Comparison of ENCODE assay signal across 11 cellular contexts in genomic region chr2:230423851-230424458, GRCh38. TPM values are rescaled to one million over a fixed set of nuclear protein-coding genes. Genes with fewer than 3 reads are reported as not detected.
DNase-seq lines count a peak whose midpoint lies in the region; ATAC-seq lines count a peak whose summit lies in the region.
"Had no signal": no experiment of that assay in that cellular context is flagged by ENCODE, and none has a peak within 500 bp of the region (broad histone marks: within the 10 kb centered on the region; RNA-seq: fewer than 3 reads in every experiment).

No MANE protein-coding gene starts in this region.

- peaks cover 77% of the 10 kb centered on the region for H3K36me3 Mint-ChIP-seq in activated CD4-positive, alpha-beta T cell treated with anti-CD3 and anti-CD28 coated beads, Interleukin-2, amount 10 ng/mL, durations not matched to agents 24 days and 14 days (ENCODE audit: low read depth)
- peaks cover 75% of the 10 kb centered on the region for H3K36me3 Mint-ChIP-seq in activated naive CD8-positive, alpha-beta T cell treated with anti-CD3 and anti-CD28 coated beads, Interleukin-2, amount 10 ng/mL, durations not matched to agents 7 days and 5 days
- peaks cover 64 to 80% of the 10 kb centered on the region in 2 donors for H3K36me3 Mint-ChIP-seq in stimulated activated naive B cell treated with anti-CD40 and anti-IgM and Interleukin-4, amounts not matched to agents 10 μg/mL and 1 μg/mL and 100 μg/mL, for 72 hours

- peak overlapping the region; percentile 70 for H3K27ac Mint-ChIP-seq in activated CD4-positive, alpha-beta T cell treated with anti-CD3 and anti-CD28 coated beads, Interleukin-2, amount 10 ng/mL, durations not matched to agents 24 days and 14 days
- peak overlapping the region; percentile 2 for H3K27ac Mint-ChIP-seq in activated naive CD8-positive, alpha-beta T cell treated with anti-CD3 and anti-CD28 coated beads, Interleukin-2, amount 10 ng/mL, durations not matched to agents 7 days and 5 days
- peak overlapping the region; percentile 78 for H3K27ac Mint-ChIP-seq in stimulated activated naive B cell treated with anti-CD40 and anti-IgM and Interleukin-4, amounts not matched to agents 10 μg/mL and 1 μg/mL and 100 μg/mL, for 72 hours

- peak; percentile 41 for ATAC-seq in activated naive CD8-positive, alpha-beta T cell treated with anti-CD3 and anti-CD28 coated beads, Interleukin-2, amount 10 ng/mL, durations not matched to agents 7 days and 5 days (ENCODE audit: low read depth)
- ATAC-seq in left ventricle myocardium superior (peak; percentile 63), HG02840 (IDR thresholded peaks at IDR 0.05; ENCODE audit: low FRiP score, unreplicated experiment) (no peak), HG03025 (IDR thresholded peaks at IDR 0.05; ENCODE audit: low FRiP score, unreplicated experiment) (no peak), GM18520 (IDR thresholded peaks at IDR 0.05; ENCODE audit: unreplicated experiment) (no peak)
- ATAC-seq in stimulated activated naive B cell treated with anti-CD40 and anti-IgM and Interleukin-4, amounts not matched to agents 10 μg/mL and 1 μg/mL and 100 μg/mL, for 72 hours (replicated peaks) = no peak
- ATAC-seq: psoas muscle had no signal

- H3K27me3 Mint-ChIP-seq in activated CD4-positive, alpha-beta T cell treated with anti-CD3 and anti-CD28 coated beads, Interleukin-2, amount 10 ng/mL, durations not matched to agents 24 days and 14 days = no peaks in the 10 kb centered on the region
- no peaks in the 10 kb centered on the region for H3K27me3 Mint-ChIP-seq in activated naive CD8-positive, alpha-beta T cell treated with anti-CD3 and anti-CD28 coated beads, Interleukin-2, amount 10 ng/mL, durations not matched to agents 7 days and 5 days
- H3K27me3 Mint-ChIP-seq in stimulated activated naive B cell treated with anti-CD40 and anti-IgM and Interleukin-4, amounts not matched to agents 10 μg/mL and 1 μg/mL and 100 μg/mL, for 72 hours = no peaks in the 10 kb centered on the region

- H3K4me1 Mint-ChIP-seq in activated CD4-positive, alpha-beta T cell treated with anti-CD3 and anti-CD28 coated beads, Interleukin-2, amount 10 ng/mL, durations not matched to agents 24 days and 14 days = peaks cover 78% of the 10 kb centered on the region
- peaks cover 63% of the 10 kb centered on the region for H3K4me1 Mint-ChIP-seq in activated naive CD8-positive, alpha-beta T cell treated with anti-CD3 and anti-CD28 coated beads, Interleukin-2, amount 10 ng/mL, durations not matched to agents 7 days and 5 days
- peaks cover 48 to 90% of the 10 kb centered on the region in 2 donors for H3K4me1 Mint-ChIP-seq in stimulated activated naive B cell treated with anti-CD40 and anti-IgM and Interleukin-4, amounts not matched to agents 10 μg/mL and 1 μg/mL and 100 μg/mL, for 72 hours

- H3K4me3 Mint-ChIP-seq in activated CD4-positive, alpha-beta T cell treated with anti-CD3 and anti-CD28 coated beads, Interleukin-2, amount 10 ng/mL, durations not matched to agents 24 days and 14 days = peak overlapping the region; percentile 66
- H3K4me3 Mint-ChIP-seq in activated naive CD8-positive, alpha-beta T cell treated with anti-CD3 and anti-CD28 coated beads, Interleukin-2, amount 10 ng/mL, durations not matched to agents 7 days and 5 days = peak overlapping the region; percentile 46
- peak overlapping the region; percentile 49 to 53 for H3K4me3 Mint-ChIP-seq in stimulated activated naive B cell treated with anti-CD40 and anti-IgM and Interleukin-4, amounts not matched to agents 10 μg/mL and 1 μg/mL and 100 μg/mL, for 72 hours

- intact Hi-C loops in activated CD4-positive, alpha-beta T cell treated with anti-CD3 and anti-CD28 coated beads, Interleukin-2, amount 10 ng/mL, durations not matched to agents 24 days and 14 days (cut with micrococcal nuclease) = no loop called here
- intact Hi-C loops in left ventricle myocardium superior (cut with micrococcal nuclease) = no loop called here

- no peak for DNase-seq in activated CD4-positive, alpha-beta T cell treated with anti-CD3 and anti-CD28 coated beads, Interleukin-2, amount 10 ng/mL, durations not matched to agents 24 days and 14 days
- no peak for DNase-seq in activated CD4-positive, alpha-beta T cell treated with anti-CD3 and anti-CD28 coated beads for 48 hours
- no peak for DNase-seq in activated naive CD8-positive, alpha-beta T cell treated with anti-CD3 and anti-CD28 coated beads, Interleukin-2, amount 10 ng/mL, durations not matched to agents 7 days and 5 days
- no peak for DNase-seq in left ventricle myocardium superior
- no peak for DNase-seq in stimulated activated naive B cell treated with anti-CD40 and anti-IgM and Interleukin-4, amounts not matched to agents 10 μg/mL and 1 μg/mL and 100 μg/mL, for 72 hours
- DNase-seq: hippocampal formation, psoas muscle, SK-N-SH had no signal

- H3K9me3 Mint-ChIP-seq in activated CD4-positive, alpha-beta T cell treated with anti-CD3 and anti-CD28 coated beads, Interleukin-2, amount 10 ng/mL, durations not matched to agents 24 days and 14 days = peaks cover 5% of the 10 kb centered on the region
- H3K9me3 Mint-ChIP-seq in activated naive CD8-positive, alpha-beta T cell treated with anti-CD3 and anti-CD28 coated beads, Interleukin-2, amount 10 ng/mL, durations not matched to agents 7 days and 5 days = no peaks in the 10 kb centered on the region
- peaks cover 7 to 9% of the 10 kb centered on the region in 2 donors for H3K9me3 Mint-ChIP-seq in stimulated activated naive B cell treated with anti-CD40 and anti-IgM and Interleukin-4, amounts not matched to agents 10 μg/mL and 1 μg/mL and 100 μg/mL, for 72 hours

- POLR2A ChIA-PET in activated naive CD8-positive, alpha-beta T cell treated with anti-CD3 and anti-CD28 coated beads, Interleukin-2, amount 10 ng/mL, durations not matched to agents 7 days and 5 days (lab: Charles Lee) = no interaction called here

RNA-seq across cellular contexts. Expression of gene SP100, which starts 8.0 kb away (rescaled TPM):
- total RNA-seq in activated CD4-positive, alpha-beta T cell treated with anti-CD3 and anti-CD28 coated beads, Interleukin-2, amount 10 ng/mL, durations not matched to agents 24 days and 14 days = 162 and 165 TPM in 2 replicates
- 100 to 1,000 TPM; 301 to 314 TPM for total RNA-seq in activated naive CD8-positive, alpha-beta T cell treated with anti-CD3 and anti-CD28 coated beads, Interleukin-2, amount 10 ng/mL, durations not matched to agents 7 days and 5 days
- total RNA-seq in left ventricle myocardium superior = 69.2 TPM

Comparison
In these comparisons a context has a peak if more than half of its experiments do, and no peak if none do; other contexts are left out.
1. H3K27ac Mint-ChIP-seq: peak in every context shown above with its lines; median percentile 78 in stimulated activated naive B cell treated with anti-CD40 and anti-IgM and Interleukin-4, amounts not matched to agents 10 μg/mL and 1 μg/mL and 100 μg/mL, for 72 hours; 70 in activated CD4-positive, alpha-beta T cell treated with anti-CD3 and anti-CD28 coated beads, Interleukin-2, amount 10 ng/mL, durations not matched to agents 24 days and 14 days; 2 in activated naive CD8-positive, alpha-beta T cell treated with anti-CD3 and anti-CD28 coated beads, Interleukin-2, amount 10 ng/mL, durations not matched to agents 7 days and 5 days.
2. ATAC-seq: peak in activated naive CD8-positive, alpha-beta T cell treated with anti-CD3 and anti-CD28 coated beads, Interleukin-2, amount 10 ng/mL, durations not matched to agents 7 days and 5 days (single experiment) and left ventricle myocardium superior (single experiment); none in stimulated activated naive B cell treated with anti-CD40 and anti-IgM and Interleukin-4, amounts not matched to agents 10 μg/mL and 1 μg/mL and 100 μg/mL, for 72 hours (0 of 2), HG02840 (single experiment), HG03025 (single experiment) and GM18520 (single experiment).
3. Peak in every context shown above with its lines, with median percentiles within 50 percentile points of each other: H3K4me3 Mint-ChIP-seq.